Comparison of ENCODE assay signal across 9 cellular contexts in genomic region chr5:77167695-77168111, GRCh38. TPM values are rescaled to one million over a fixed set of nuclear protein-coding genes. Genes with fewer than 3 reads are reported as not detected.
A peak's percentile ranks its signal among the peaks of the same experiment; 100 is the strongest.
DNase-seq lines count a peak whose midpoint lies in the region; ATAC-seq lines count a peak whose summit lies in the region.
"Had no signal": no experiment of that assay in that cellular context is flagged by ENCODE, and none has a peak within 500 bp of the region (broad histone marks: within the 10 kb centered on the region; RNA-seq: fewer than 3 reads in every experiment).

No MANE protein-coding gene starts in this region.

- intact Hi-C loops in left ventricle myocardium superior (cut with micrococcal nuclease) = no loop called here

- H3K27ac Mint-ChIP-seq in stimulated activated naive CD8-positive, alpha-beta T cell treated with anti-CD3 and anti-CD28 coated beads, Interleukin-15, amount 100 ng/mL, for 72 hours = no peak overlapping the region
- H3K27ac Mint-ChIP-seq: activated T-cell treated with anti-CD3 and anti-CD28 coated beads, Interleukin-2, amount 50 U/mL, for 72 hours had no signal

- peaks cover 25% of the 10 kb centered on the region for H3K4me1 ChIP-seq in adipocyte (ENCODE audit: control insufficient read depth, insufficient read depth, low read length)

- ATAC-seq in left ventricle myocardium superior (peak; percentile 63), GM18511 (IDR thresholded peaks at IDR 0.05; ENCODE audit: unreplicated experiment) (no peak)
- ATAC-seq in stimulated activated naive CD8-positive, alpha-beta T cell treated with anti-CD3 and anti-CD28 coated beads, Interleukin-15, amount 100 ng/mL, for 72 hours = no peak
- ATAC-seq: activated T-cell treated with anti-CD3 and anti-CD28 coated beads, Interleukin-2, amount 50 U/mL, for 72 hours had no signal

- peaks cover 28% of the 10 kb centered on the region for H3K27me3 Mint-ChIP-seq in stimulated activated naive CD8-positive, alpha-beta T cell treated with anti-CD3 and anti-CD28 coated beads, Interleukin-15, amount 100 ng/mL, for 72 hours

- peak overlapping the region; percentile 53 for H3K4me3 ChIP-seq in adipocyte (ENCODE audit: low read length)

- DNase-seq in DMS153 (lab: John Stamatoyannopoulos, UW) (peak; percentile 3), DMS153 treated with DMSO at 0.1 percent for 48 hours (lab: John Stamatoyannopoulos, UW; ENCODE audit: unreplicated experiment) (no peak), adipocyte (ENCODE audit: low read depth) (peak; percentile 55), left ventricle myocardium superior (no peak), amygdala (lab: John Stamatoyannopoulos, UW) (no peak)
- DNase-seq in stimulated activated naive CD8-positive, alpha-beta T cell treated with anti-CD3 and anti-CD28 coated beads, Interleukin-15, amount 100 ng/mL, for 72 hours = no peak
- DNase-seq: activated T-cell treated with anti-CD3 and anti-CD28 coated beads, Interleukin-2, amount 50 U/mL, for 72 hours had no signal

- H3K4me3 Mint-ChIP-seq in stimulated activated naive CD8-positive, alpha-beta T cell treated with anti-CD3 and anti-CD28 coated beads, Interleukin-15, amount 100 ng/mL, for 72 hours = no peak overlapping the region
- H3K4me3 Mint-ChIP-seq: activated T-cell treated with anti-CD3 and anti-CD28 coated beads, Interleukin-2, amount 50 U/mL, for 72 hours had no signal

- no peaks in the 10 kb centered on the region for H3K9me3 ChIP-seq in adipocyte (ENCODE audit: control insufficient read depth, low read length)

- peak overlapping the region; percentile 20 for H3K9ac ChIP-seq in adipocyte (ENCODE audit: low read length)

- no peaks in the 10 kb centered on the region for H3K27me3 ChIP-seq in adipocyte (replicated peaks; ENCODE audit: control insufficient read depth, insufficient read depth, low read length)

- H3K4me1 Mint-ChIP-seq in stimulated activated naive CD8-positive, alpha-beta T cell treated with anti-CD3 and anti-CD28 coated beads, Interleukin-15, amount 100 ng/mL, for 72 hours = no peaks in the 10 kb centered on the region

- H3K36me3 ChIP-seq in adipocyte (ENCODE audit: control insufficient read depth, insufficient read depth, low read length, severe bottlenecking) = peaks cover 11% of the 10 kb centered on the region

- peaks cover 0 to 4% of the 10 kb centered on the region in 2 donors for H3K9me3 Mint-ChIP-seq in stimulated activated naive CD8-positive, alpha-beta T cell treated with anti-CD3 and anti-CD28 coated beads, Interleukin-15, amount 100 ng/mL, for 72 hours

- peak overlapping the region; percentile 40 for H3K27ac ChIP-seq in temporal lobe (ENCODE audit: low read depth, low read length)

RNA-seq across cellular contexts. Expression of gene PDE8B, which starts 42.8 kb away (rescaled TPM):
- total RNA-seq in left ventricle myocardium superior = 0.69 TPM
- total RNA-seq in temporal lobe = 8.9 TPM

Comparison
In these comparisons a context has a peak if more than half of its experiments do, and no peak if none do; other contexts are left out.
1. DNase-seq: peak in DMS153 (single experiment) and adipocyte (single experiment); none in DMS153 treated with DMSO at 0.1 percent for 48 hours (single experiment), left ventricle myocardium superior (single experiment), stimulated activated naive CD8-positive, alpha-beta T cell treated with anti-CD3 and anti-CD28 coated beads, Interleukin-15, amount 100 ng/mL, for 72 hours (0 of 2) and amygdala (0 of 56).